ENCODE assay signal across 10 cellular contexts in genomic region chr22:42919199-42919598, GRCh38.
A peak's percentile ranks its signal among the peaks of the same experiment; 100 is the strongest.
DNase-seq lines count a peak whose midpoint lies in the region; ATAC-seq and TF ChIP-seq lines count a peak whose summit lies in the region.
"Had no signal": no experiment of that assay in that cellular context is flagged by ENCODE, and none has a peak within 500 bp of the region (broad histone marks: within the 10 kb centered on the region; RNA-seq: fewer than 3 reads in every experiment).

No MANE protein-coding gene starts in this region.

- no TSS peak for BruUV-seq in mammary epithelial cell (replicated peaks; lab: Mats Ljungman, UMichigan)

- no peaks in the 10 kb centered on the region for H3K27me3 ChIP-seq in mammary epithelial cell (ENCODE audit: insufficient read depth, low read length)
- H3K27me3 ChIP-seq in psoas muscle (ENCODE audit: insufficient read depth in 3 of 3, low read length in 2 of 3) = no peaks in the 10 kb centered on the region
- H3K27me3 ChIP-seq: ovary had no signal

- H3K27ac ChIP-seq in mammary epithelial cell (ENCODE audit: insufficient read depth, low read depth, low read length) = peak overlapping the region; percentile 65
- no peak overlapping the region for H3K27ac ChIP-seq in psoas muscle
- H3K27ac ChIP-seq: ovary had no signal

- H3K4me1 Mint-ChIP-seq in activated T-cell treated with anti-CD3 and anti-CD28 coated beads, Interleukin-2, amount 50 U/mL, for 24 hours (ENCODE audit: low read depth) = peaks cover 38% of the 10 kb centered on the region

- no peak overlapping the region for H2AFZ ChIP-seq in mammary epithelial cell (ENCODE audit: low read depth, low read length)

- no peaks in the 10 kb centered on the region for H4K20me1 ChIP-seq in mammary epithelial cell (ENCODE audit: insufficient read depth, low read length)

- peaks cover 73% of the 10 kb centered on the region for H3K79me2 ChIP-seq in mammary epithelial cell (ENCODE audit: insufficient read depth, low read length)

- H3K36me3 Mint-ChIP-seq in activated T-cell treated with anti-CD3 and anti-CD28 coated beads, Interleukin-2, amount 50 U/mL, for 24 hours (ENCODE audit: low read depth) = no peaks in the 10 kb centered on the region

- no peak for TF ChIP-seq CTCF in mammary epithelial cell (conservative IDR thresholded peaks at IDR 0.05 in 1 of 2, IDR thresholded peaks at IDR 0.05 in 1 of 2; ENCODE audit: extremely low read depth in 1 of 2, insufficient read depth in 1 of 2, low read depth in 1 of 2, low read length in 2 of 2)
- no peak for TF ChIP-seq CTCF in psoas muscle (IDR thresholded peaks at IDR 0.05)

- H3K27ac Mint-ChIP-seq in activated T-cell treated with anti-CD3 and anti-CD28 coated beads, Interleukin-2, amount 50 U/mL, for 24 hours = peak overlapping the region; percentile 63
- H3K27ac Mint-ChIP-seq: H9 had no signal

- H3K4me3 ChIP-seq in mammary epithelial cell (replicated peaks in 1 of 3; ENCODE audit: insufficient read depth in 1 of 3, low read depth in 2 of 3, low read length in 3 of 3) (peak overlapping the region in 1 of 3 experiments; percentile 10), psoas muscle (no peak overlapping the region)
- H3K4me3 ChIP-seq: ovary had no signal

- no peak overlapping the region for H3K4me3 Mint-ChIP-seq in activated T-cell treated with anti-CD3 and anti-CD28 coated beads, Interleukin-2, amount 50 U/mL, for 24 hours
- H3K4me3 Mint-ChIP-seq: H9 had no signal

- peak; percentile 11 to 66 (median 35) for ATAC-seq in psoas muscle
- no peak for ATAC-seq in left lobe of liver

- peaks cover 48% of the 10 kb centered on the region for H3K4me1 ChIP-seq in mammary epithelial cell (ENCODE audit: insufficient read depth, low read length)
- peaks cover 55% of the 10 kb centered on the region for H3K4me1 ChIP-seq in psoas muscle

- H3K9ac ChIP-seq in mammary epithelial cell (ENCODE audit: insufficient read depth, low read length) = peak overlapping the region; percentile 51

- H3K9me3 Mint-ChIP-seq in activated T-cell treated with anti-CD3 and anti-CD28 coated beads, Interleukin-2, amount 50 U/mL, for 24 hours = no peaks in the 10 kb centered on the region
- H3K9me3 Mint-ChIP-seq: H9 had no signal

- no peaks in the 10 kb centered on the region for H3K36me3 ChIP-seq in mammary epithelial cell (ENCODE audit: insufficient read depth, low read length)
- no peaks in the 10 kb centered on the region for H3K36me3 ChIP-seq in psoas muscle (ENCODE audit: insufficient read depth in 1 of 2, low read depth in 1 of 2)
- H3K36me3 ChIP-seq: ovary had no signal

- intact Hi-C loops in mammary epithelial cell (cut with micrococcal nuclease) = loop anchor here (2.0 kb wide), 1 partner anchor 20 kb away; no protein-coding TSS in a partner anchor
- intact Hi-C loops in psoas muscle (cut with DNase I) = no loop called here

- CTCF ChIA-PET in mammary epithelial cell (lab: Charles Lee; ENCODE audit: low non-redundant PET) = interaction anchor here (0.6 kb wide), 1 partner anchor 147 kb away, joined by 7 read pairs; no protein-coding TSS in a partner anchor

- no peak for DNase-seq in activated T-cell treated with anti-CD3 and anti-CD28 coated beads, Interleukin-2, amount 50 U/mL, for 24 hours
- no peak for DNase-seq in activated T-cell treated with anti-CD3 and anti-CD28 coated beads for 4 hours
- peak; percentile 80 for DNase-seq in LHCN-M2 (ENCODE audit: low read depth)
- peak; percentile 44 for DNase-seq in mammary epithelial cell
- DNase-seq in psoas muscle = no peak
- no peak for DNase-seq in left lobe of liver (ENCODE audit: low spot score)
- DNase-seq in mucosa of gallbladder (ENCODE audit: low spot score) = no peak
- DNase-seq in OCI-M1 (lab: John Stamatoyannopoulos, UW) = no peak
- DNase-seq: H9 had no signal

- H3K27me3 Mint-ChIP-seq in activated T-cell treated with anti-CD3 and anti-CD28 coated beads, Interleukin-2, amount 50 U/mL, for 24 hours = no peaks in the 10 kb centered on the region

- 8% methylated on average over 5 of the region's 6 CpGs for WGBS in mammary epithelial cell (ENCODE audit: low coverage, missing lambda C conversion rate)
- 47 to 58% (median 49%) methylated on average over 6 of the region's 6 CpGs for WGBS in psoas muscle, 3 donors

- peak overlapping the region; percentile 73 for H3K4me2 ChIP-seq in mammary epithelial cell (ENCODE audit: insufficient read depth, low read depth, low read length)

- dilution Hi-C loops in mammary epithelial cell (cut with HindIII; ENCODE audit: low sequenced_read_pairs) = no loop called here

- H3K9me3 ChIP-seq in mammary epithelial cell (replicated peaks; ENCODE audit: insufficient read depth, low read length) = no peaks in the 10 kb centered on the region
- no peaks in the 10 kb centered on the region for H3K9me3 ChIP-seq in psoas muscle
- H3K9me3 ChIP-seq: ovary had no signal

- in situ Hi-C loops in mammary epithelial cell (cut with MboI; ENCODE audit: low sequenced_read_pairs in 2 of 2) = no loop called here

Comparison
In these comparisons a context has a peak if more than half of its experiments do, and no peak if none do; other contexts are left out.
1. DNase-seq: peak in LHCN-M2 (single experiment) and mammary epithelial cell (single experiment); none in activated T-cell treated with anti-CD3 and anti-CD28 coated beads, Interleukin-2, amount 50 U/mL, for 24 hours (single experiment), activated T-cell treated with anti-CD3 and anti-CD28 coated beads for 4 hours (single experiment), psoas muscle (0 of 2), left lobe of liver (single experiment), mucosa of gallbladder (single experiment) and OCI-M1 (single experiment).